Comparison of ENCODE assay signal across 21 cellular contexts in genomic region chr19:12464769-12465725, GRCh38. TPM values are rescaled to one million over a fixed set of nuclear protein-coding genes. Genes with fewer than 3 reads are reported as not detected.
A peak's percentile ranks its signal among the peaks of the same experiment; 100 is the strongest.
DNase-seq lines count a peak whose midpoint lies in the region; FAIRE-seq and TF ChIP-seq lines count a peak whose summit lies in the region.
"Had no signal": no experiment of that assay in that cellular context is flagged by ENCODE, and none has a peak within 500 bp of the region (broad histone marks: within the 10 kb centered on the region; RNA-seq: fewer than 3 reads in every experiment).

No MANE protein-coding gene starts in this region.

- TF ChIP-seq RAD21 in liver (IDR thresholded peaks at IDR 0.05) = no peak

- POLR2A ChIA-PET in HEK293 (lab: Yijun Ruan, JAX) = no interaction called here

- no peak overlapping the region for H3K9ac ChIP-seq in BLaER1 treated with 17β-estradiol and CSF1 and Interleukin-3, amounts not matched to agents 10 nM and 100 nM
- H3K9ac ChIP-seq in liver (ENCODE audit: low read depth in 1 of 2, low read length in 2 of 2) = no peak overlapping the region
- no peak overlapping the region for H3K9ac ChIP-seq in Karpas-422 (ENCODE audit: low read length)
- H3K9ac ChIP-seq: KMS-11 had no signal

- peaks cover 11% of the 10 kb centered on the region; the same call in 1 of the 2 replicates for H3K79me2 ChIP-seq in Karpas-422 (ENCODE audit: low read length)

- H3K36me3 ChIP-seq in BLaER1 treated with 17β-estradiol and CSF1 and Interleukin-3, amounts not matched to agents 10 nM and 100 nM = peaks cover 69 to 83% (median 80%) of the 10 kb centered on the region in 11 experiments
- H3K36me3 ChIP-seq in HEK293 (ENCODE audit: control insufficient read depth in 2 of 2, insufficient read depth in 1 of 2, low read length in 2 of 2) (peaks cover 0 to 23% of the 10 kb centered on the region in 2 experiments; a peak in 1 of 3 replicates), liver (ENCODE audit: control insufficient read depth in 4 of 4, insufficient read depth in 3 of 4, low read depth in 1 of 4, low read length in 3 of 4) (peaks cover 0 to 25% (median 13%) of the 10 kb centered on the region in 4 donors), Karpas-422 (ENCODE audit: insufficient read depth, low read length) (peaks cover 31% of the 10 kb centered on the region)

- H3K27ac ChIP-seq in BLaER1 treated with 17β-estradiol and CSF1 and Interleukin-3, amounts not matched to agents 10 nM and 100 nM = no peak overlapping the region
- H3K27ac ChIP-seq in HEK293 (ENCODE audit: extremely low read depth, low read depth, low read length) (no peak overlapping the region), liver (ENCODE audit: low read depth in 1 of 2, low read length in 2 of 2) (no peak overlapping the region), Karpas-422 (ENCODE audit: low read length) (no peak overlapping the region)
- H3K27ac ChIP-seq: A549, KMS-11, SJSA1 had no signal

- H3K9me3 ChIP-seq in BLaER1 treated with 17β-estradiol and CSF1 and Interleukin-3, amounts not matched to agents 10 nM and 100 nM (replicated peaks in 1 of 11) = peaks cover 94 to 98% (median 97%) of the 10 kb centered on the region in 11 experiments
- H3K9me3 ChIP-seq in HEK293 (ENCODE audit: control insufficient read depth, insufficient read depth, low read depth, low read length) = peaks cover 2% of the 10 kb centered on the region; the same call in 1 of the 2 replicates
- peaks cover 31 to 57% (median 35%) of the 10 kb centered on the region in 4 donors for H3K9me3 ChIP-seq in liver (ENCODE audit: control insufficient read depth in 4 of 4, low read length in 3 of 4)
- peaks cover 51% of the 10 kb centered on the region for H3K9me3 ChIP-seq in Karpas-422 (ENCODE audit: low read length)

- no peak overlapping the region for H3K4me2 ChIP-seq in BLaER1 treated with 17β-estradiol and CSF1 and Interleukin-3, amounts not matched to agents 10 nM and 100 nM
- H3K4me2 ChIP-seq in Karpas-422 (ENCODE audit: low read depth, low read length, poor library complexity, severe bottlenecking) = no peak overlapping the region
- H3K4me2 ChIP-seq: A549, KMS-11 had no signal

- no peaks in the 10 kb centered on the region for H3K4me1 ChIP-seq in BLaER1 treated with 17β-estradiol and CSF1 and Interleukin-3, amounts not matched to agents 10 nM and 100 nM
- H3K4me1 ChIP-seq in HEK293 (ENCODE audit: control insufficient read depth, insufficient read depth, low read length) = no peaks in the 10 kb centered on the region
- no peaks in the 10 kb centered on the region for H3K4me1 ChIP-seq in liver (ENCODE audit: control insufficient read depth in 4 of 4, insufficient read depth in 4 of 4, low read length in 3 of 4)
- no peaks in the 10 kb centered on the region for H3K4me1 ChIP-seq in Karpas-422 (ENCODE audit: low read length)
- H3K4me1 ChIP-seq: A549, SJSA1 had no signal

- H3K4me3 ChIP-seq in BLaER1 treated with 17β-estradiol and CSF1 and Interleukin-3, amounts not matched to agents 10 nM and 100 nM = peak overlapping the region in 8 of 10 experiments; percentile 5 to 43 (median 24); a peak in 9 of 20 replicates
- no peak overlapping the region for H3K4me3 ChIP-seq in HEK293 (ENCODE audit: low read depth, low read length)
- peak overlapping the region in 2 of 3 donors; percentile 26 to 56 for H3K4me3 ChIP-seq in liver (ENCODE audit: low read depth in 1 of 3, low read length in 3 of 3)
- H3K4me3 ChIP-seq in Karpas-422 (ENCODE audit: low read length) = no peak overlapping the region
- H3K4me3 ChIP-seq: A549, SJSA1 had no signal

- H2AFZ ChIP-seq in Karpas-422 (ENCODE audit: low read length) = no peak overlapping the region

- DNase-seq in amniotic epithelial cell (ENCODE audit: low read depth) = peak; percentile 3
- DNase-seq in GDM1 (lab: John Stamatoyannopoulos, UW) = no peak
- DNase-seq in Karpas-422 = no peak
- no peak for DNase-seq in GM12892 (ENCODE audit: insufficient read length)
- DNase-seq: CD4-positive, CD25-positive, alpha-beta regulatory T cell; GOT3; MV-4-11; NCI-H1105 treated with DMSO at 0.1 percent for 48 hours; NCI-H2029 treated with DMSO at 0.1 percent for 48 hours; NCI-H2171 treated with DMSO at 0.1 percent for 48 hours; NCI-H524 treated with DMSO at 0.1 percent for 48 hours; NCI-H82; T-helper 1 cell had no signal

- CTCF ChIA-PET in HEK293 (lab: Yijun Ruan, JAX) = no interaction called here

- WGBS in liver = 91% methylated on average over 9 of the region's 9 CpGs

- H3K27me3 ChIP-seq in BLaER1 treated with 17β-estradiol and CSF1 and Interleukin-3, amounts not matched to agents 10 nM and 100 nM = no peaks in the 10 kb centered on the region
- H3K27me3 ChIP-seq in liver (ENCODE audit: control insufficient read depth in 4 of 4, insufficient read depth in 4 of 4, low read length in 3 of 4) (no peaks in the 10 kb centered on the region), Karpas-422 (ENCODE audit: low read length) (no peaks in the 10 kb centered on the region)
- H3K27me3 ChIP-seq: SJSA1 had no signal

- no peak for TF ChIP-seq CTCF in HEK293 (tag by site-specific recombination; IDR thresholded peaks at IDR 0.05)
- TF ChIP-seq CTCF in liver (IDR thresholded peaks at IDR 0.05; ENCODE audit: low read depth, low read length, missing input control) = no peak

- H3K9me2 ChIP-seq in Karpas-422 (replicated peaks; ENCODE audit: insufficient read depth, low read length) = no peaks in the 10 kb centered on the region

- TF ChIP-seq POLR2A in GM12892 (IDR thresholded peaks at IDR 0.05; ENCODE audit: low read depth, low read length) = no peak

- no peaks in the 10 kb centered on the region for H4K20me1 ChIP-seq in BLaER1 treated with 17β-estradiol and CSF1 and Interleukin-3, amounts not matched to agents 10 nM and 100 nM
- no peaks in the 10 kb centered on the region for H4K20me1 ChIP-seq in Karpas-422 (ENCODE audit: insufficient read depth, low read depth, low read length)

- FAIRE-seq in GM12892 (lab: Jason Lieb, UNC) = no peak
- FAIRE-seq: A549, G401.6, RCC 7860 had no signal

TF ChIP-seq in HEK293, 187 proteins besides CTCF, POLR2A, EP300 and RAD21 (continues in another document):
- TF ChIP-seq BCL11B (tag by site-specific recombination; IDR thresholded peaks at IDR 0.05; ENCODE audit: low read depth) (no peak), ZNF112 (tag by site-specific recombination; IDR thresholded peaks at IDR 0.05) (no peak), ZNF624 (tag by site-specific recombination; IDR thresholded peaks at IDR 0.05) (no peak), ZNF274 (IDR thresholded peaks at IDR 0.05; ENCODE audit: low read length) (peak; percentile 78), ZNF274 (tag by site-specific recombination; IDR thresholded peaks at IDR 0.05; ENCODE audit: borderline replicate concordance) (peak; percentile 95)
- TF ChIP-seq, protein P1, sequence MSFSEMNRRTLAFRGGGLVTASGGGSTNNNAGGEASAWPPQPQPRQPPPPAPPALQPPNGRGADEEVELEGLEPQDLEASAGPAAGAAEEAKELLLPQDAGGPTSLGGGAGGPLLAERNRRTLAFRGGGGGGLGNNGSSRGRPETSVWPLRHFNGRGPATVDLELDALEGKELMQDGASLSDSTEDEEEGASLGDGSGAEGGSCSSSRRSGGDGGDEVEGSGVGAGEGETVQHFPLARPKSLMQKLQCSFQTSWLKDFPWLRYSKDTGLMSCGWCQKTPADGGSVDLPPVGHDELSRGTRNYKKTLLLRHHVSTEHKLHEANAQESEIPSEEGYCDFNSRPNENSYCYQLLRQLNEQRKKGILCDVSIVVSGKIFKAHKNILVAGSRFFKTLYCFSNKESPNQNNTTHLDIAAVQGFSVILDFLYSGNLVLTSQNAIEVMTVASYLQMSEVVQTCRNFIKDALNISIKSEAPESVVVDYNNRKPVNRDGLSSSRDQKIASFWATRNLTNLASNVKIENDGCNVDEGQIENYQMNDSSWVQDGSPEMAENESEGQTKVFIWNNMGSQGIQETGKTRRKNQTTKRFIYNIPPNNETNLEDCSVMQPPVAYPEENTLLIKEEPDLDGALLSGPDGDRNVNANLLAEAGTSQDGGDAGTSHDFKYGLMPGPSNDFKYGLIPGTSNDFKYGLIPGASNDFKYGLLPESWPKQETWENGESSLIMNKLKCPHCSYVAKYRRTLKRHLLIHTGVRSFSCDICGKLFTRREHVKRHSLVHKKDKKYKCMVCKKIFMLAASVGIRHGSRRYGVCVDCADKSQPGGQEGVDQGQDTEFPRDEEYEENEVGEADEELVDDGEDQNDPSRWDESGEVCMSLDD (tag by site-specific recombination; IDR thresholded peaks at IDR 0.05) = no peak

TF ChIP-seq in liver, 16 proteins besides CTCF, POLR2A, EP300 and RAD21 (continues in another document):
- TF ChIP-seq FOXA2 (IDR thresholded peaks at IDR 0.05) = no peak
- no peak for TF ChIP-seq EGR1 (IDR thresholded peaks at IDR 0.05; ENCODE audit: low read depth in 2 of 2)
- TF ChIP-seq, protein P2, sequence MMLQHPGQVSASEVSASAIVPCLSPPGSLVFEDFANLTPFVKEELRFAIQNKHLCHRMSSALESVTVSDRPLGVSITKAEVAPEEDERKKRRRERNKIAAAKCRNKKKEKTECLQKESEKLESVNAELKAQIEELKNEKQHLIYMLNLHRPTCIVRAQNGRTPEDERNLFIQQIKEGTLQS (IDR thresholded peaks at IDR 0.05) = no peak
- TF ChIP-seq JUND (IDR thresholded peaks at IDR 0.05) = no peak
- no peak for TF ChIP-seq YY1 (IDR thresholded peaks at IDR 0.05)
- no peak for TF ChIP-seq RXRA (IDR thresholded peaks at IDR 0.05)
- no peak for TF ChIP-seq SP1 (IDR thresholded peaks at IDR 0.05)
- no peak for TF ChIP-seq ZBTB33 (IDR thresholded peaks at IDR 0.05)
- TF ChIP-seq GABPA (IDR thresholded peaks at IDR 0.05 in 1 of 2, conservative IDR thresholded peaks at IDR 0.05 in 1 of 2) = no peak

RNA-seq across cellular contexts. Expression of gene ZNF709, which starts 19.6 kb away (rescaled TPM):
- 1 to 10 TPM; 1.3 to 1.9 TPM for total RNA-seq in liver
- under 1 TPM; 0.24 to 0.25 TPM for polyA plus RNA-seq in liver
- total RNA-seq in Karpas-422 (2014; rRNA removed; shearing (Covaris generic); ENCODE audit: low replicate concordance) = 5.7 and 10.1 TPM in 2 replicates
- polyA plus RNA-seq in GM12892 (2012; ENCODE audit: missing spikeins) = 1.9 TPM

RNA-seq across cellular contexts. Expression of gene ZNF443, which starts 24.2 kb away (rescaled TPM):
- 1 to 10 TPM; 2.6 to 7.4 TPM for total RNA-seq in liver
- 1 to 10 TPM; 1.1 to 1.9 TPM for polyA plus RNA-seq in liver
- 2.3 and 4.0 TPM in 2 replicates for total RNA-seq in Karpas-422 (2014; rRNA removed; shearing (Covaris generic); ENCODE audit: low replicate concordance)
- 2.5 TPM for polyA plus RNA-seq in GM12892 (2012; ENCODE audit: missing spikeins)

Comparison
In these comparisons a context has a peak if more than half of its experiments do, and no peak if none do; other contexts are left out.
1. H3K4me3 ChIP-seq: peak in BLaER1 treated with 17β-estradiol and CSF1 and Interleukin-3, amounts not matched to agents 10 nM and 100 nM (8 of 10) and liver (2 of 3); none in HEK293 (single experiment) and Karpas-422 (single experiment).